9 cellular contexts compared by ENCODE assay signal in the genomic region with DNA sequence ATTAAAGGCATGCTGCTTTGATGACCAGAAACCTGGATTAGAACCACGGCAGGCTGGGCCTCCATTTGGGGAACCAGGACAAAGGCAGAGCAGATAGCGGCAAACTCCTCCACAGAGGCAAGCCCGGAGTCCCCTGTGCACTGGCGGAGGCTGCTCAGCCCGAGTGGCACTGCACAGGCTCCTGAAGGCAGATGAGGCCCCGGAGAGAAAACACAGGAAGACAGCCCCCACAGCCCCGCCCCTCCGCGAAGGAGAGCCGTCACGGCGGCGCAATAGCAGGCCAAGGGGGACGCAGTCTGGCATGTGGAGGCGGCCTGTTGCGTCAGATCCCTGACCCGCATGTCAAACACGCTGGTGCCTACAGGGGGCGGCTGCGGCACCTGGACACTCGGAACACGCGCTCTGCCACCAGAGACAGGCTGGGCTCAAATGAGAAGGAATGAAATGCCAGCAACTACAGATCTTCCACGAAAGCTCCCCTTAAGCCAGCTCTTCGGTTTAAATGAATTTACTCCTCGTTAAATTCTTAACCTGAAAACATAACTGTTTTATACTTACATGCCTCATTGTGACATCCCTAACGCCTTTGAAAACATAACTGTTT.
A peak's percentile ranks its signal among the peaks of the same experiment; 100 is the strongest.
DNase-seq lines count a peak whose midpoint lies in the region; ATAC-seq and TF ChIP-seq lines count a peak whose summit lies in the region.
"Had no signal": no experiment of that assay in that cellular context is flagged by ENCODE, and none has a peak within 500 bp of the region (broad histone marks: within the 10 kb centered on the region; RNA-seq: fewer than 3 reads in every experiment).

No MANE protein-coding gene starts in this region.

- no peaks in the 10 kb centered on the region for H3K36me3 ChIP-seq in KMS-11 (ENCODE audit: insufficient read depth)
- no peaks in the 10 kb centered on the region for H3K36me3 ChIP-seq in colonic mucosa
- H3K36me3 ChIP-seq: SJCRH30 had no signal

- H3K4me1 ChIP-seq in KMS-11 (ENCODE audit: low read depth, poor library complexity, severe bottlenecking) (no peaks in the 10 kb centered on the region), colonic mucosa (no peaks in the 10 kb centered on the region)

- H3K9ac ChIP-seq in KMS-11 = no peak overlapping the region
- no peak overlapping the region for H3K9ac ChIP-seq in colonic mucosa (ENCODE audit: low read depth in 2 of 2, low read length in 2 of 2)

- no peak overlapping the region for H3K4me2 ChIP-seq in KMS-11

- H3K9me3 ChIP-seq in colonic mucosa = no peaks in the 10 kb centered on the region
- H3K9me3 ChIP-seq: SJCRH30 had no signal

- intact Hi-C loops in colonic mucosa (cut with DNase I) = no loop called here

- 0 out of 2 replicates have a peak, but pooled peaks have one; percentile 14 for TF ChIP-seq CTCF in KMS-11 (conservative IDR thresholded peaks at IDR 0.05; ENCODE audit: low read depth, low read length)
- TF ChIP-seq CTCF in colonic mucosa (IDR thresholded peaks at IDR 0.05) = peak; percentile 31

- H3K79me2 ChIP-seq in KMS-11 (ENCODE audit: insufficient read depth, low read depth) = no peaks in the 10 kb centered on the region

- H4K20me1 ChIP-seq in KMS-11 (ENCODE audit: insufficient read depth) = no peaks in the 10 kb centered on the region

- ATAC-seq in left lobe of liver = peak; percentile 70
- ATAC-seq in GM18502 (IDR thresholded peaks at IDR 0.05; ENCODE audit: poor library complexity, unreplicated experiment) = no peak
- ATAC-seq in GM21515 (IDR thresholded peaks at IDR 0.05; ENCODE audit: unreplicated experiment) = no peak

- H3K4me3 ChIP-seq in KMS-11 (IDR thresholded peaks at IDR 0.05; ENCODE audit: insufficient read depth, low read depth, low read length) = no peak overlapping the region
- no peak overlapping the region for H3K4me3 ChIP-seq in colonic mucosa
- H3K4me3 ChIP-seq: SJCRH30 had no signal

- H3K27me3 ChIP-seq in KMS-11 (ENCODE audit: insufficient read depth, low read depth) (no peaks in the 10 kb centered on the region), colonic mucosa (no peaks in the 10 kb centered on the region)
- H3K27me3 ChIP-seq: SJCRH30 had no signal

- no peak overlapping the region for H3K27ac ChIP-seq in KMS-11
- H3K27ac ChIP-seq in colonic mucosa = no peak overlapping the region
- H3K27ac ChIP-seq: SJCRH30 had no signal

- no peak overlapping the region for H2AFZ ChIP-seq in KMS-11 (ENCODE audit: low read depth)

- DNase-seq in EL (peak; percentile 91), colonic mucosa (peak; percentile 65), left lobe of liver (ENCODE audit: low spot score) (peak; percentile 57)
- DNase-seq in activated CD4-positive, alpha-beta T cell treated with anti-CD3 and anti-CD28 coated beads, Interleukin-2, amount 50 U/mL, for 1 hour = peak; percentile 59
- peak; percentile 77 for DNase-seq in stimulated activated CD4-positive, alpha-beta T cell treated with anti-CD3 and anti-CD28 coated beads, Interleukin-4, amount 100 ng/mL, for 1 hour
